15 cellular contexts compared by ENCODE assay signal in genomic region chr16:27239906-27240655, GRCh38. TPM values are rescaled to one million over a fixed set of nuclear protein-coding genes. Genes with fewer than 3 reads are reported as not detected.
DNase-seq lines count a peak whose midpoint lies in the region; ATAC-seq and TF ChIP-seq lines count a peak whose summit lies in the region.
"Had no signal": no experiment of that assay in that cellular context is flagged by ENCODE, and none has a peak within 500 bp of the region (broad histone marks: within the 10 kb centered on the region; RNA-seq: fewer than 3 reads in every experiment).

No MANE protein-coding gene starts in this region.

- H3K9me3 ChIP-seq in right atrium auricular region = no peaks in the 10 kb centered on the region
- no peaks in the 10 kb centered on the region for H3K9me3 ChIP-seq in naive thymus-derived CD4-positive, alpha-beta T cell (ENCODE audit: control insufficient read depth in 2 of 3, low read length in 3 of 3)
- H3K9me3 ChIP-seq: ascending aorta, gastrocnemius medialis had no signal

- H3K27me3 Mint-ChIP-seq in activated naive CD8-positive, alpha-beta T cell treated with anti-CD3 and anti-CD28 coated beads, Interleukin-2, amount 10 ng/mL, durations not matched to agents 7 days and 5 days = no peaks in the 10 kb centered on the region
- no peaks in the 10 kb centered on the region for H3K27me3 Mint-ChIP-seq in naive thymus-derived CD4-positive, alpha-beta T cell

- peak; percentile 49 for DNase-seq in right atrium auricular region (ENCODE audit: low spot score)
- DNase-seq in left ventricle myocardium superior = no peak
- peak; percentile 20 for DNase-seq in activated naive CD8-positive, alpha-beta T cell treated with anti-CD3 and anti-CD28 coated beads, Interleukin-2, amount 10 ng/mL, durations not matched to agents 7 days and 5 days
- no peak for DNase-seq in naive thymus-derived CD4-positive, alpha-beta T cell
- no peak for DNase-seq in NCI-H1092 treated with DMSO at 0.1 percent for 48 hours (lab: John Stamatoyannopoulos, UW)
- DNase-seq in NOMO-1 treated with DMSO at 0.1 percent for 48 hours (lab: John Stamatoyannopoulos, UW; ENCODE audit: unreplicated experiment) = no peak
- DNase-seq in nucleus accumbens (lab: John Stamatoyannopoulos, UW) = no peak
- DNase-seq: gastrocnemius medialis; GOT3; NCI-H1092; NCI-H345; stimulated activated CD4-positive, alpha-beta T cell treated with anti-CD3 and anti-CD28 coated beads, Interleukin-15, amount 100 ng/mL, for 24 hours had no signal

- H3K4me3 ChIP-seq in right atrium auricular region = no peak overlapping the region
- H3K4me3 ChIP-seq in naive thymus-derived CD4-positive, alpha-beta T cell (ENCODE audit: low read length) = no peak overlapping the region
- H3K4me3 ChIP-seq: gastrocnemius medialis, GM12878 had no signal

- ATAC-seq in left ventricle myocardium superior (no peak), HG03460 (IDR thresholded peaks at IDR 0.05; ENCODE audit: unreplicated experiment) (no peak)
- ATAC-seq in activated naive CD8-positive, alpha-beta T cell treated with anti-CD3 and anti-CD28 coated beads, Interleukin-2, amount 10 ng/mL, durations not matched to agents 7 days and 5 days (ENCODE audit: low read depth) = no peak
- ATAC-seq in naive thymus-derived CD4-positive, alpha-beta T cell = no peak
- ATAC-seq: gastrocnemius medialis, GM12878 had no signal

- no peaks in the 10 kb centered on the region for H3K36me3 ChIP-seq in right atrium auricular region
- H3K36me3 ChIP-seq in naive thymus-derived CD4-positive, alpha-beta T cell (ENCODE audit: control insufficient read depth in 2 of 3, insufficient read depth in 3 of 3, low read length in 3 of 3) = no peaks in the 10 kb centered on the region
- H3K36me3 ChIP-seq: ascending aorta, gastrocnemius medialis had no signal

- H3K4me3 Mint-ChIP-seq in activated naive CD8-positive, alpha-beta T cell treated with anti-CD3 and anti-CD28 coated beads, Interleukin-2, amount 10 ng/mL, durations not matched to agents 7 days and 5 days = no peak overlapping the region
- H3K4me3 Mint-ChIP-seq in naive thymus-derived CD4-positive, alpha-beta T cell = peak overlapping the region in 2 of 10 donors; percentile 11 to 13

- CTCF ChIA-PET in naive thymus-derived CD4-positive, alpha-beta T cell (lab: Charles Lee) = interaction anchor here (0.7 to 7.3 kb wide), 5 partner anchors 9 to 127 kb away, joined by 3 to 59 read pairs (median 3); no protein-coding TSS in a partner anchor

- peak overlapping the region; percentile 100 for H3K27ac Mint-ChIP-seq in activated naive CD8-positive, alpha-beta T cell treated with anti-CD3 and anti-CD28 coated beads, Interleukin-2, amount 10 ng/mL, durations not matched to agents 7 days and 5 days
- peak overlapping the region; percentile 94 to 100 (median 99) for H3K27ac Mint-ChIP-seq in naive thymus-derived CD4-positive, alpha-beta T cell

- H3K4me1 ChIP-seq in right atrium auricular region = peaks cover 0 to 82% of the 10 kb centered on the region in 2 donors
- peaks cover 36 to 53% of the 10 kb centered on the region in 2 donors for H3K4me1 ChIP-seq in naive thymus-derived CD4-positive, alpha-beta T cell (ENCODE audit: control insufficient read depth in 2 of 2, insufficient read depth in 2 of 2, low read length in 2 of 2)

- POLR2A ChIA-PET in activated naive CD8-positive, alpha-beta T cell treated with anti-CD3 and anti-CD28 coated beads, Interleukin-2, amount 10 ng/mL, durations not matched to agents 7 days and 5 days (lab: Charles Lee) = interaction anchor here (0.6 to 16.5 kb wide), 4 partner anchors 10 to 79 kb away, joined by 3 to 275 read pairs (median 4); partner anchors contain the start of gene KDM8
- POLR2A ChIA-PET in naive thymus-derived CD4-positive, alpha-beta T cell (lab: Charles Lee) = interaction anchor here (0.5 to 16.3 kb wide), 10 partner anchors 13 to 131 kb away, joined by 3 to 196 read pairs (median 6); partner anchors contain the start of gene KDM8

- H3K9me3 Mint-ChIP-seq in activated naive CD8-positive, alpha-beta T cell treated with anti-CD3 and anti-CD28 coated beads, Interleukin-2, amount 10 ng/mL, durations not matched to agents 7 days and 5 days = no peaks in the 10 kb centered on the region
- H3K9me3 Mint-ChIP-seq in naive thymus-derived CD4-positive, alpha-beta T cell = peaks cover 0 to 1% (median 0%) of the 10 kb centered on the region in 11 donors

- intact Hi-C loops in left ventricle myocardium superior (cut with micrococcal nuclease) = no loop called here
- intact Hi-C loops in naive thymus-derived CD4-positive, alpha-beta T cell (cut with micrococcal nuclease) = loop anchor here in 1 of 2 donors (5.0 kb wide), 1 partner anchor 1607 kb away; the partner anchor contains the start of gene TUFM

- H3K27me3 ChIP-seq in right atrium auricular region = no peaks in the 10 kb centered on the region
- no peaks in the 10 kb centered on the region for H3K27me3 ChIP-seq in naive thymus-derived CD4-positive, alpha-beta T cell (ENCODE audit: control insufficient read depth in 2 of 2, insufficient read depth in 2 of 2, low read length in 2 of 2)
- H3K27me3 ChIP-seq: ascending aorta, gastrocnemius medialis had no signal

- no peak for TF ChIP-seq CTCF in right atrium auricular region (IDR thresholded peaks at IDR 0.05)

- peaks cover 20% of the 10 kb centered on the region for H3K36me3 Mint-ChIP-seq in activated naive CD8-positive, alpha-beta T cell treated with anti-CD3 and anti-CD28 coated beads, Interleukin-2, amount 10 ng/mL, durations not matched to agents 7 days and 5 days
- peaks cover 0 to 24% (median under 1%) of the 10 kb centered on the region in 5 donors for H3K36me3 Mint-ChIP-seq in naive thymus-derived CD4-positive, alpha-beta T cell

- H3K27ac ChIP-seq in right atrium auricular region = peak overlapping the region in 1 of 2 donors; percentile 29
- H3K27ac ChIP-seq in naive thymus-derived CD4-positive, alpha-beta T cell (ENCODE audit: low read depth, low read length) = peak overlapping the region; percentile 97

- peaks cover 80% of the 10 kb centered on the region for H3K4me1 Mint-ChIP-seq in activated naive CD8-positive, alpha-beta T cell treated with anti-CD3 and anti-CD28 coated beads, Interleukin-2, amount 10 ng/mL, durations not matched to agents 7 days and 5 days
- H3K4me1 Mint-ChIP-seq in naive thymus-derived CD4-positive, alpha-beta T cell = peaks cover 70 to 91% (median 82%) of the 10 kb centered on the region in 7 donors

RNA-seq across cellular contexts. Expression of gene NSMCE1, which starts 28.5 kb away (rescaled TPM):
- total RNA-seq in right atrium auricular region = 10 to 100 TPM; 24.0 to 35.8 TPM
- total RNA-seq in left ventricle myocardium superior = 34.2 TPM
- total RNA-seq in activated naive CD8-positive, alpha-beta T cell treated with anti-CD3 and anti-CD28 coated beads, Interleukin-2, amount 10 ng/mL, durations not matched to agents 7 days and 5 days = 10 to 100 TPM; 69.0 to 75.6 TPM
- 100 to 1,000 TPM in 1 of 5 experiments, 10 to 100 TPM in 4; 45.5 to 106 (median 70.2) TPM for total RNA-seq in naive thymus-derived CD4-positive, alpha-beta T cell
- 100 to 1,000 TPM; 200 to 220 TPM for polyA plus RNA-seq in naive thymus-derived CD4-positive, alpha-beta T cell

RNA-seq across cellular contexts. Expression of gene KDM8, which starts 36.8 kb away (rescaled TPM):
- total RNA-seq in right atrium auricular region = 1 to 10 TPM; 2.9 to 3.8 TPM
- 3.7 TPM for total RNA-seq in left ventricle myocardium superior
- total RNA-seq in activated naive CD8-positive, alpha-beta T cell treated with anti-CD3 and anti-CD28 coated beads, Interleukin-2, amount 10 ng/mL, durations not matched to agents 7 days and 5 days = 10 to 100 TPM; 20.1 to 21.8 TPM
- 10 to 100 TPM; 15.6 to 34.4 (median 19.0) TPM for total RNA-seq in naive thymus-derived CD4-positive, alpha-beta T cell
- polyA plus RNA-seq in naive thymus-derived CD4-positive, alpha-beta T cell = 10 to 100 TPM in 1 of 2 donors, 1 to 10 TPM in 1; 10.0 to 15.4 TPM

Comparison
In these comparisons a context has a peak if more than half of its experiments do, and no peak if none do; other contexts are left out.
1. DNase-seq: peak in right atrium auricular region (single experiment) and activated naive CD8-positive, alpha-beta T cell treated with anti-CD3 and anti-CD28 coated beads, Interleukin-2, amount 10 ng/mL, durations not matched to agents 7 days and 5 days (single experiment); none in left ventricle myocardium superior (single experiment), naive thymus-derived CD4-positive, alpha-beta T cell (0 of 9), NCI-H1092 treated with DMSO at 0.1 percent for 48 hours (single experiment), NOMO-1 treated with DMSO at 0.1 percent for 48 hours (single experiment) and nucleus accumbens (0 of 56).